ENCODE assay signal across 15 cellular contexts in genomic region chr10:69730251-69731156, GRCh38.
A peak's percentile ranks its signal among the peaks of the same experiment; 100 is the strongest.
DNase-seq lines count a peak whose midpoint lies in the region; ATAC-seq, FAIRE-seq and TF ChIP-seq lines count a peak whose summit lies in the region.
"Had no signal": no experiment of that assay in that cellular context is flagged by ENCODE, and none has a peak within 500 bp of the region (broad histone marks: within the 10 kb centered on the region; RNA-seq: fewer than 3 reads in every experiment).

No MANE protein-coding gene starts in this region.

- no peak overlapping the region for H3K4me2 ChIP-seq in trophoblast cell (ENCODE audit: low read length)

- H3K4me3 ChIP-seq in bronchial epithelial cell (ENCODE audit: low read depth, low read length) (no peak overlapping the region), heart left ventricle (no peak overlapping the region), trophoblast cell (ENCODE audit: low read depth, low read length) (no peak overlapping the region)
- H3K4me3 ChIP-seq: thyroid gland had no signal

- ATAC-seq in heart left ventricle (peak; percentile 54 to 82 (median 69)), HG03280 (IDR thresholded peaks at IDR 0.05; ENCODE audit: unreplicated experiment) (no peak), HG03457 (IDR thresholded peaks at IDR 0.05; ENCODE audit: unreplicated experiment) (no peak)
- ATAC-seq: T-cell had no signal

- intact Hi-C loops in heart left ventricle (cut with DNase I): loop anchor here in 6 of 10 donors (5.0 to 10.0 kb wide), 3 partner anchors 67 to 184 kb away; partner anchors contain the start of gene COL13A1 (in 4 of the 6)

- H3K23ac ChIP-seq in trophoblast cell (ENCODE audit: low read length): no peak overlapping the region

- H3K79me2 ChIP-seq in trophoblast cell (ENCODE audit: control insufficient read depth, insufficient read depth, low read length, poor library complexity): no peaks in the 10 kb centered on the region
- H3K79me2 ChIP-seq: parathyroid adenoma had no signal

- no peak for TF ChIP-seq CTCF in bronchial epithelial cell (IDR thresholded peaks at IDR 0.05; ENCODE audit: insufficient read depth, low read length, severe bottlenecking)
- no peak for TF ChIP-seq CTCF in heart left ventricle (IDR thresholded peaks at IDR 0.05)

- no peak overlapping the region for H3K18ac ChIP-seq in trophoblast cell (ENCODE audit: low read length)

- H3K4ac ChIP-seq in trophoblast cell (ENCODE audit: low read depth, low read length): no peak overlapping the region

- no peaks in the 10 kb centered on the region for H3K79me1 ChIP-seq in trophoblast cell (ENCODE audit: low read length)

- H3K14ac ChIP-seq in trophoblast cell (ENCODE audit: low read length): no peak overlapping the region

- no peaks in the 10 kb centered on the region for H3K27me3 ChIP-seq in bronchial epithelial cell (ENCODE audit: control insufficient read depth, insufficient read depth, low read length)
- H3K27me3 ChIP-seq in heart left ventricle: no peaks in the 10 kb centered on the region
- H3K27me3 ChIP-seq in trophoblast cell (ENCODE audit: insufficient read depth, low read length): no peaks in the 10 kb centered on the region
- H3K27me3 ChIP-seq: thyroid gland had no signal

- H3K9me3 ChIP-seq in heart left ventricle: no peaks in the 10 kb centered on the region
- peaks cover 2% of the 10 kb centered on the region for H3K9me3 ChIP-seq in trophoblast cell (ENCODE audit: insufficient read depth, low read depth, low read length)
- H3K9me3 ChIP-seq: thyroid gland had no signal

- H4K12ac ChIP-seq in trophoblast cell (ENCODE audit: low read depth, low read length): no peak overlapping the region

- H2BK5ac ChIP-seq in trophoblast cell (ENCODE audit: low read depth, low read length, poor library complexity): no peak overlapping the region

- no peak overlapping the region for H2AK5ac ChIP-seq in trophoblast cell (ENCODE audit: low read length)

- H3K36me3 ChIP-seq in bronchial epithelial cell (ENCODE audit: control insufficient read depth, insufficient read depth, low read length) (no peaks in the 10 kb centered on the region), heart left ventricle (no peaks in the 10 kb centered on the region), trophoblast cell (ENCODE audit: control insufficient read depth in 1 of 2, insufficient read depth in 2 of 2, low read length in 2 of 2) (no peaks in the 10 kb centered on the region)
- H3K36me3 ChIP-seq: thyroid gland had no signal

- H4K8ac ChIP-seq in trophoblast cell (ENCODE audit: low read depth, low read length): no peak overlapping the region

- no peak overlapping the region for H4K91ac ChIP-seq in trophoblast cell (ENCODE audit: low read depth, low read length)

- no peak for TF ChIP-seq POLR2A in heart left ventricle (IDR thresholded peaks at IDR 0.05)

- no peak overlapping the region for H2BK12ac ChIP-seq in trophoblast cell (ENCODE audit: low read length)

- H2BK120ac ChIP-seq in trophoblast cell (ENCODE audit: insufficient read depth, low read length, poor library complexity): no peak overlapping the region

- DNase-seq in AG20443 (ENCODE audit: low spot score) (peak; percentile 62), bronchial epithelial cell (ENCODE audit: low read depth) (peak; percentile 57), heart left ventricle (peak; percentile 65 to 88 (median 80)), trophoblast cell (no peak), DMS79 (lab: John Stamatoyannopoulos, UW) (no peak), NCI-H2171 treated with DMSO at 0.1 percent for 48 hours (lab: John Stamatoyannopoulos, UW) (no peak)
- DNase-seq: activated T-cell treated with anti-CD3 and anti-CD28 coated beads, Interleukin-2, amount 50 U/mL, for 48 hours; NCI-H1092; T-cell; thyroid gland had no signal

- no peak overlapping the region for H3K9ac ChIP-seq in trophoblast cell (ENCODE audit: low read length)
- H3K9ac ChIP-seq: parathyroid adenoma had no signal

- 41 to 54% (median 47%) methylated on average over 11 to 16 of the region's 16 CpGs for WGBS in heart left ventricle, 4 donors
- WGBS in trophoblast cell (ENCODE audit: extremely low coverage, insufficient coverage, insufficient read length): no CpG with 5 or more reads among the region's 16 CpGs

- H3K27ac ChIP-seq in heart left ventricle: peak overlapping the region in 11 of 12 donors; percentile 51 to 92 (median 82)
- no peak overlapping the region for H3K27ac ChIP-seq in trophoblast cell (ENCODE audit: low read depth, low read length)
- H3K27ac ChIP-seq: parathyroid adenoma, thyroid gland had no signal

- FAIRE-seq in bronchial epithelial cell (lab: Jason Lieb, UNC): no peak
- FAIRE-seq: endometrium, HepG2 had no signal

- H3K4me1 ChIP-seq in heart left ventricle: peaks cover 0 to 72% (median 44%) of the 10 kb centered on the region in 12 donors
- peaks cover 4 to 5% of the 10 kb centered on the region in 2 experiments for H3K4me1 ChIP-seq in trophoblast cell (ENCODE audit: control insufficient read depth in 1 of 2, insufficient read depth in 2 of 2, low read length in 2 of 2)
- H3K4me1 ChIP-seq: thyroid gland had no signal

- peak overlapping the region; percentile 13 for H2AFZ ChIP-seq in trophoblast cell (ENCODE audit: insufficient read depth, low read length, poor library complexity)
- H2AFZ ChIP-seq: parathyroid adenoma had no signal

Comparison
In these comparisons a context has a peak if more than half of its experiments do, and no peak if none do; other contexts are left out.
1. DNase-seq: peak in AG20443 (single experiment), bronchial epithelial cell (single experiment) and heart left ventricle (5 of 5); none in trophoblast cell (0 of 2), DMS79 (single experiment) and NCI-H2171 treated with DMSO at 0.1 percent for 48 hours (single experiment).
2. ATAC-seq: peak in heart left ventricle (4 of 4); none in HG03280 (single experiment) and HG03457 (single experiment).